Comparison of ENCODE assay signal across 8 cellular contexts in genomic region chr13:110313261-110313660, GRCh38. TPM values are rescaled to one million over a fixed set of nuclear protein-coding genes. Genes with fewer than 3 reads are reported as not detected.
DNase-seq lines count a peak whose midpoint lies in the region; TF ChIP-seq lines count a peak whose summit lies in the region.
"Not testable (repeated sequence)": the region's sequence is repeated elsewhere in the genome, so short reads cannot be mapped to it uniquely, and the experiment has no call there.
"Had no signal": no experiment of that assay in that cellular context is flagged by ENCODE, and none has a peak within 500 bp of the region (broad histone marks: within the 10 kb centered on the region; RNA-seq: fewer than 3 reads in every experiment).

No MANE protein-coding gene starts in this region.

- H3K4me1 Mint-ChIP-seq in endodermal cell (peaks cover 51% of the 10 kb centered on the region), osteocyte (ENCODE audit: unreplicated experiment) (peaks cover 82% of the 10 kb centered on the region)

- not testable (repeated sequence) for H3K23ac ChIP-seq in mesenchymal stem cell (ENCODE audit: low read length in 2 of 2)

- H3K27ac ChIP-seq in SJSA1 (peak overlapping the region; percentile 52), smooth muscle cell (ENCODE audit: low read depth) (peak overlapping the region; percentile 94), transverse colon (peak overlapping the region; percentile 88 to 98 (median 94))
- H3K27ac ChIP-seq in endodermal cell (ENCODE audit: low read depth, low read length); mesenchymal stem cell (ENCODE audit: low read length, poor library complexity, severe bottlenecking): not testable (repeated sequence)

- H3K36me3 ChIP-seq in SJSA1 (peaks cover 77% of the 10 kb centered on the region), endodermal cell (ENCODE audit: control insufficient read depth, insufficient read depth, low read length) (peaks cover 77% of the 10 kb centered on the region), mesenchymal stem cell (ENCODE audit: control insufficient read depth in 1 of 2, insufficient read depth in 2 of 2, low read depth in 1 of 2, low read length in 2 of 2) (peaks cover 15 to 66% of the 10 kb centered on the region in 2 experiments)
- not testable (repeated sequence) for H3K36me3 ChIP-seq in smooth muscle cell (ENCODE audit: low read depth); transverse colon

- TF ChIP-seq EP300 in transverse colon (IDR thresholded peaks at IDR 0.05; ENCODE audit: low read depth) = not testable (repeated sequence)

- not testable (repeated sequence) for H3K9me3 Mint-ChIP-seq in endodermal cell; osteocyte (ENCODE audit: unreplicated experiment)

- H3K9me3 ChIP-seq in SJSA1 (replicated peaks); endodermal cell (ENCODE audit: control insufficient read depth, low read length); mesenchymal stem cell (ENCODE audit: control insufficient read depth, low read length); smooth muscle cell (replicated peaks; ENCODE audit: low read depth); transverse colon: not testable (repeated sequence)

- H3K4ac ChIP-seq in mesenchymal stem cell (ENCODE audit: low read depth in 1 of 2, low read length in 2 of 2) = not testable (repeated sequence)

- H3K36me3 Mint-ChIP-seq in endodermal cell (ENCODE audit: low read depth) (peaks cover 74% of the 10 kb centered on the region), osteocyte (ENCODE audit: unreplicated experiment) (peaks cover 74% of the 10 kb centered on the region)

- H3K14ac ChIP-seq in mesenchymal stem cell (ENCODE audit: low read length in 2 of 2) = not testable (repeated sequence)

- not testable (repeated sequence) for H2BK12ac ChIP-seq in mesenchymal stem cell (ENCODE audit: low read length in 2 of 2)

- not testable (repeated sequence) for H3K27me3 Mint-ChIP-seq in endodermal cell (ENCODE audit: insufficient read depth); osteocyte (ENCODE audit: unreplicated experiment)

- H3K27me3 ChIP-seq in SJSA1 (replicated peaks); endodermal cell (ENCODE audit: control insufficient read depth, insufficient read depth, low read length, poor library complexity, severe bottlenecking); mesenchymal stem cell (ENCODE audit: control insufficient read depth in 1 of 2, insufficient read depth in 1 of 2, low read length in 2 of 2); smooth muscle cell (ENCODE audit: low read depth); transverse colon: not testable (repeated sequence)

- TF ChIP-seq POLR2A in transverse colon (IDR thresholded peaks at IDR 0.05) = not testable (repeated sequence)

- H3K4me3 Mint-ChIP-seq in endodermal cell; osteocyte (ENCODE audit: unreplicated experiment): not testable (repeated sequence)

- not testable (repeated sequence) for H3K9ac ChIP-seq in endodermal cell (ENCODE audit: extremely low read depth, low read length, poor library complexity, severe bottlenecking)
- peak overlapping the region; percentile 59 for H3K9ac ChIP-seq in mesenchymal stem cell (ENCODE audit: low read length)
- peak overlapping the region; percentile 77 for H3K9ac ChIP-seq in smooth muscle cell (ENCODE audit: low read depth)

- peaks cover 81% of the 10 kb centered on the region for H3F3A ChIP-seq in smooth muscle cell (ENCODE audit: low read depth)

- H3K4me3 ChIP-seq in SJSA1; mesenchymal stem cell (ENCODE audit: insufficient read depth in 1 of 2, low read depth in 1 of 2, low read length in 2 of 2); smooth muscle cell; transverse colon: not testable (repeated sequence)
- H3K4me3 ChIP-seq in endodermal cell (ENCODE audit: low read length) = peak overlapping the region; percentile 92

- H3K18ac ChIP-seq in mesenchymal stem cell (ENCODE audit: low read depth in 1 of 2, low read length in 2 of 2) = not testable (repeated sequence)

- intact Hi-C loops in cardiac septum (cut with DNase I) = loop anchor here (5.0 kb wide), 1 partner anchor 34 kb away; no protein-coding TSS in a partner anchor
- intact Hi-C loops in transverse colon (cut with DNase I; ENCODE audit: low total_unique reads) = not testable (repeated sequence)

- not testable (repeated sequence) for H4K91ac ChIP-seq in mesenchymal stem cell (ENCODE audit: low read length)

- 86 to 91% methylated on average over 4 to 16 of the region's 29 CpGs for WGBS in endodermal cell (ENCODE audit: insufficient coverage in 1 of 2, insufficient read length in 1 of 2), 2 experiments
- 98% methylated on average over 21 of the region's 29 CpGs for WGBS in mesenchymal stem cell
- WGBS in smooth muscle cell (ENCODE audit: low lambda C conversion rate) = 50% methylated on average over 4 of the region's 29 CpGs
- 77% methylated on average over 18 of the region's 29 CpGs; no CpG with 5 or more reads in 1 of the 2 donors for WGBS in transverse colon (ENCODE audit: low coverage in 1 of 2), 2 donors

- peaks cover 96% of the 10 kb centered on the region for H3K79me2 ChIP-seq in smooth muscle cell (ENCODE audit: low read depth)

- peaks cover 95% of the 10 kb centered on the region for H4K20me1 ChIP-seq in smooth muscle cell (ENCODE audit: low read depth)

- H4K8ac ChIP-seq in mesenchymal stem cell (ENCODE audit: low read length) = not testable (repeated sequence)

- H3K27ac Mint-ChIP-seq in endodermal cell = not testable (repeated sequence)
- H3K27ac Mint-ChIP-seq in osteocyte (ENCODE audit: unreplicated experiment) = peak overlapping the region; percentile 100

- H2AFZ ChIP-seq in mesenchymal stem cell (ENCODE audit: low read depth, low read length); smooth muscle cell (ENCODE audit: low read depth): not testable (repeated sequence)

- H2AK5ac ChIP-seq in mesenchymal stem cell (ENCODE audit: low read length, severe bottlenecking) = not testable (repeated sequence)

- DNase-seq in SJSA1 (ENCODE audit: low read depth in 1 of 2, low spot score in 2 of 2) (peak in 1 of 2 experiments; percentile 37), cardiac septum (ENCODE audit: low spot score) (peak; percentile 55)
- not testable (repeated sequence) for DNase-seq in endodermal cell; mesenchymal stem cell; osteocyte (ENCODE audit: extremely low spot score, unreplicated experiment); smooth muscle cell (lab: John Stamatoyannopoulos, UW; ENCODE audit: unreplicated experiment); transverse colon

- not testable (repeated sequence) for H2BK5ac ChIP-seq in mesenchymal stem cell (ENCODE audit: low read depth, low read length, poor library complexity, severe bottlenecking)

- peaks cover 58% of the 10 kb centered on the region for H3K4me1 ChIP-seq in SJSA1 (replicated peaks)
- H3K4me1 ChIP-seq in endodermal cell (ENCODE audit: control insufficient read depth, insufficient read depth, low read length) = peaks cover 44% of the 10 kb centered on the region
- H3K4me1 ChIP-seq in mesenchymal stem cell (ENCODE audit: control insufficient read depth, insufficient read depth, low read depth, low read length) = peaks cover 36% of the 10 kb centered on the region
- peaks cover 28% of the 10 kb centered on the region for H3K4me1 ChIP-seq in smooth muscle cell (ENCODE audit: low read depth)
- H3K4me1 ChIP-seq in transverse colon = peaks cover 4 to 43% (median 30%) of the 10 kb centered on the region in 4 donors

- not testable (repeated sequence) for H3K4me2 ChIP-seq in mesenchymal stem cell (ENCODE audit: low read length, poor library complexity, severe bottlenecking)
- H3K4me2 ChIP-seq in smooth muscle cell = peak overlapping the region; percentile 97

- not testable (repeated sequence) for H2BK15ac ChIP-seq in mesenchymal stem cell (ENCODE audit: low read depth, poor library complexity, severe bottlenecking)

- in situ Hi-C loops in transverse colon (cut with MboI; ENCODE audit: low pct_ligation_motif_present in 1 of 4, low pct_unique_long_range_greater_than_20kb in 1 of 4, low sequenced_read_pairs in 3 of 4) = not testable (repeated sequence)

- not testable (repeated sequence) for H2BK120ac ChIP-seq in mesenchymal stem cell (ENCODE audit: low read depth, low read length)

- not testable (repeated sequence) for TF ChIP-seq CTCF in endodermal cell (conservative IDR thresholded peaks at IDR 0.05); osteocyte (IDR thresholded peaks at IDR 0.05); smooth muscle cell (IDR thresholded peaks at IDR 0.05; ENCODE audit: borderline replicate concordance, insufficient read depth, poor library complexity, severe bottlenecking); transverse colon (IDR thresholded peaks at IDR 0.05)

- not testable (repeated sequence) for H3K79me1 ChIP-seq in mesenchymal stem cell (replicated peaks; ENCODE audit: low read length, poor library complexity, severe bottlenecking)

RNA-seq across cellular contexts. Expression of gene COL4A2, which starts 6.2 kb away (rescaled TPM):
- 677 and 741 TPM in 2 replicates for total RNA-seq in SJSA1 (2014; rRNA removed; shearing (Covaris generic))
- total RNA-seq in endodermal cell (100 to 1,000 TPM; 388 to 398 TPM), cardiac septum (165 TPM), osteocyte (2,001 and 2,067 TPM in 2 replicates), smooth muscle cell (1,456 and 1,535 TPM in 2 replicates), transverse colon (100 to 1,000 TPM in 2 of 4 donors, 10 to 100 TPM in 2; 75.1 to 322 (median 115) TPM)
- polyA plus RNA-seq in endodermal cell (2013, experiment 1 of 2) = 216 TPM
- polyA plus RNA-seq in endodermal cell (2013, experiment 2 of 2) = 219 TPM
- polyA plus RNA-seq in mesenchymal stem cell (2013, experiment 1 of 2) = 2,099 TPM
- polyA plus RNA-seq in mesenchymal stem cell (2013, experiment 2 of 2) = 2,053 TPM
- polyA plus RNA-seq in smooth muscle cell = 2,012 and 2,786 TPM in 2 replicates
- total RNA-seq: CD4-positive, CD25-positive, alpha-beta regulatory T cell had no signal
- polyA plus RNA-seq: CD4-positive, CD25-positive, alpha-beta regulatory T cell had no signal

RNA-seq across cellular contexts. Expression of gene COL4A1, which starts 6.3 kb away (rescaled TPM):
- total RNA-seq in SJSA1 (2014; rRNA removed; shearing (Covaris generic)) = 489 and 591 TPM in 2 replicates
- total RNA-seq in endodermal cell (100 to 1,000 TPM; 702 to 764 TPM), cardiac septum (196 TPM), osteocyte (3,181 and 3,589 TPM in 2 replicates), smooth muscle cell (4,372 and 5,353 TPM in 2 replicates), transverse colon (100 to 1,000 TPM in 2 of 4 donors, 10 to 100 TPM in 2; 46.4 to 180 (median 99.2) TPM)
- 174 TPM for polyA plus RNA-seq in endodermal cell (2013, experiment 1 of 2)
- polyA plus RNA-seq in endodermal cell (2013, experiment 2 of 2) = 194 TPM
- 2,271 TPM for polyA plus RNA-seq in mesenchymal stem cell (2013, experiment 1 of 2)
- polyA plus RNA-seq in mesenchymal stem cell (2013, experiment 2 of 2) = 2,270 TPM
- polyA plus RNA-seq in smooth muscle cell = 1,844 and 2,409 TPM in 2 replicates
- total RNA-seq: CD4-positive, CD25-positive, alpha-beta regulatory T cell had no signal
- polyA plus RNA-seq: CD4-positive, CD25-positive, alpha-beta regulatory T cell had no signal
